14 cellular contexts compared by ENCODE assay signal in genomic region chr2:120428748-120429147, GRCh38.
DNase-seq lines count a peak whose midpoint lies in the region; ATAC-seq and TF ChIP-seq lines count a peak whose summit lies in the region.
"Had no signal": no experiment of that assay in that cellular context is flagged by ENCODE, and none has a peak within 500 bp of the region (broad histone marks: within the 10 kb centered on the region; RNA-seq: fewer than 3 reads in every experiment).

No MANE protein-coding gene starts in this region.

- ATAC-seq in Right ventricle myocardium inferior (no peak), WTC11 (peak; percentile 38), GM18873 (IDR thresholded peaks at IDR 0.05; ENCODE audit: low FRiP score, unreplicated experiment) (no peak)
- ATAC-seq: GM12878 had no signal

- TF ChIP-seq CTCF in WTC11 (IDR thresholded peaks at IDR 0.05), result no peak
- TF ChIP-seq CTCF in endodermal cell (conservative IDR thresholded peaks at IDR 0.05), result no peak
- TF ChIP-seq CTCF in spleen (IDR thresholded peaks at IDR 0.05 in 8 of 11, conservative IDR thresholded peaks at IDR 0.05 in 3 of 11), result no peak
- no peak for TF ChIP-seq CTCF in BE2C (IDR thresholded peaks at IDR 0.05; ENCODE audit: low read depth, low read length)

- no peak overlapping the region for H3K4me3 Mint-ChIP-seq in WTC11
- no peak overlapping the region for H3K4me3 Mint-ChIP-seq in endodermal cell
- H3K4me3 Mint-ChIP-seq: CD4-positive, alpha-beta memory T cell; IgD-negative memory B cell had no signal

- WGBS in endodermal cell (ENCODE audit: insufficient coverage in 1 of 2, insufficient read length in 1 of 2), 2 experiments, result 84 to 89% methylated on average over 3 to 6 of the region's 6 CpGs
- WGBS in spleen, 5 donors, result 71 to 87% (median 83%) methylated on average over 6 of the region's 6 CpGs

- no peak overlapping the region for H3K9ac ChIP-seq in endodermal cell (ENCODE audit: extremely low read depth, low read length, poor library complexity, severe bottlenecking)

- peaks cover 19% of the 10 kb centered on the region for H3K27me3 ChIP-seq in endodermal cell (ENCODE audit: control insufficient read depth, insufficient read depth, low read length, poor library complexity, severe bottlenecking)
- peaks cover 0 to 52% (median 0%) of the 10 kb centered on the region in 7 donors for H3K27me3 ChIP-seq in spleen (replicated peaks in 1 of 7)
- H3K27me3 ChIP-seq in BE2C, result no peaks in the 10 kb centered on the region

- H3K4me1 Mint-ChIP-seq in WTC11, result peaks cover 28% of the 10 kb centered on the region
- peaks cover 7% of the 10 kb centered on the region for H3K4me1 Mint-ChIP-seq in endodermal cell
- H3K4me1 Mint-ChIP-seq: CD4-positive, alpha-beta memory T cell; IgD-negative memory B cell had no signal

- H3K27ac Mint-ChIP-seq in WTC11 (no peak overlapping the region), endodermal cell (no peak overlapping the region)
- H3K27ac Mint-ChIP-seq: CD4-positive, alpha-beta memory T cell; IgD-negative memory B cell had no signal

- H3K36me3 Mint-ChIP-seq in WTC11 (no peaks in the 10 kb centered on the region), endodermal cell (ENCODE audit: low read depth) (no peaks in the 10 kb centered on the region)
- H3K36me3 Mint-ChIP-seq: CD4-positive, alpha-beta memory T cell; IgD-negative memory B cell had no signal

- H3K27me3 Mint-ChIP-seq in WTC11 (ENCODE audit: low read depth) (peaks cover 26% of the 10 kb centered on the region), endodermal cell (ENCODE audit: insufficient read depth) (peaks cover 31% of the 10 kb centered on the region)

- H3K9me3 ChIP-seq in endodermal cell (ENCODE audit: control insufficient read depth, low read length) (no peaks in the 10 kb centered on the region), spleen (no peaks in the 10 kb centered on the region), BE2C (no peaks in the 10 kb centered on the region)

- H3K27ac ChIP-seq in endodermal cell (ENCODE audit: low read depth, low read length) (no peak overlapping the region), spleen (no peak overlapping the region)

- H3K4me1 ChIP-seq in endodermal cell (ENCODE audit: control insufficient read depth, insufficient read depth, low read length) (no peaks in the 10 kb centered on the region), spleen (no peaks in the 10 kb centered on the region), BE2C (no peaks in the 10 kb centered on the region)

- DNase-seq in cardiac septum (ENCODE audit: low spot score), result peak; percentile 26
- no peak for DNase-seq in Right ventricle myocardium inferior (ENCODE audit: missing footprints)
- DNase-seq in WTC11 (ENCODE audit: low spot score), result no peak
- peak; percentile 42 for DNase-seq in endodermal cell
- peak; percentile 14 for DNase-seq in spleen
- DNase-seq in BE2C, result no peak
- DNase-seq in NCI-H2107 (lab: John Stamatoyannopoulos, UW), result no peak
- DNase-seq: 8988T; C1 segment of cervical spinal cord; CD4-positive, alpha-beta memory T cell; DMS79 had no signal

- POLR2A ChIA-PET in WTC11 (lab: Charles Lee), result no interaction called here

- H3K9me3 Mint-ChIP-seq in WTC11, result no peaks in the 10 kb centered on the region
- no peaks in the 10 kb centered on the region for H3K9me3 Mint-ChIP-seq in endodermal cell

- H3K36me3 ChIP-seq in endodermal cell (ENCODE audit: control insufficient read depth, insufficient read depth, low read length), result no peaks in the 10 kb centered on the region
- no peaks in the 10 kb centered on the region for H3K36me3 ChIP-seq in spleen
- no peaks in the 10 kb centered on the region for H3K36me3 ChIP-seq in BE2C

- no peak overlapping the region for H3K4me3 ChIP-seq in endodermal cell (ENCODE audit: low read length)
- H3K4me3 ChIP-seq in spleen, result no peak overlapping the region
- H3K4me3 ChIP-seq in BE2C (ENCODE audit: low read depth, low read length), result no peak overlapping the region
- H3K4me3 ChIP-seq: GM12878 had no signal

- CTCF ChIA-PET in WTC11 (lab: Charles Lee), result interaction anchor here (1.7 kb wide), 1 partner anchor 85 kb away, joined by 4 read pairs; no protein-coding TSS in a partner anchor

- intact Hi-C loops in cardiac septum (cut with DNase I), result no loop called here
- intact Hi-C loops in Right ventricle myocardium inferior (cut with DNase I), result no loop called here
- intact Hi-C loops in spleen (cut with DNase I; ENCODE audit: low total_unique reads), result no loop called here

- TF ChIP-seq POLR2A in spleen (IDR thresholded peaks at IDR 0.05), result no peak

TF ChIP-seq in WTC11, 78 proteins besides CTCF, POLR2A, EP300 and RAD21 (continues in another document):
- TF ChIP-seq CREB1 (CRISPR knock-in tag; IDR thresholded peaks at IDR 0.05) (no peak), NFATC4 (CRISPR knock-in tag; IDR thresholded peaks at IDR 0.05) (no peak), RELA (CRISPR knock-in tag; IDR thresholded peaks at IDR 0.05; ENCODE audit: borderline replicate concordance) (no peak), SP1 (CRISPR knock-in tag; conservative IDR thresholded peaks at IDR 0.05) (no peak), ZBTB21 (CRISPR knock-in tag; IDR thresholded peaks at IDR 0.05; ENCODE audit: borderline replicate concordance) (no peak), JUN (CRISPR knock-in tag; IDR thresholded peaks at IDR 0.05) (no peak), ZNF532 (CRISPR knock-in tag; IDR thresholded peaks at IDR 0.05; ENCODE audit: borderline replicate concordance) (no peak), ZNF396 (CRISPR knock-in tag; IDR thresholded peaks at IDR 0.05; ENCODE audit: borderline replicate concordance) (no peak)
- TF ChIP-seq, protein P1, sequence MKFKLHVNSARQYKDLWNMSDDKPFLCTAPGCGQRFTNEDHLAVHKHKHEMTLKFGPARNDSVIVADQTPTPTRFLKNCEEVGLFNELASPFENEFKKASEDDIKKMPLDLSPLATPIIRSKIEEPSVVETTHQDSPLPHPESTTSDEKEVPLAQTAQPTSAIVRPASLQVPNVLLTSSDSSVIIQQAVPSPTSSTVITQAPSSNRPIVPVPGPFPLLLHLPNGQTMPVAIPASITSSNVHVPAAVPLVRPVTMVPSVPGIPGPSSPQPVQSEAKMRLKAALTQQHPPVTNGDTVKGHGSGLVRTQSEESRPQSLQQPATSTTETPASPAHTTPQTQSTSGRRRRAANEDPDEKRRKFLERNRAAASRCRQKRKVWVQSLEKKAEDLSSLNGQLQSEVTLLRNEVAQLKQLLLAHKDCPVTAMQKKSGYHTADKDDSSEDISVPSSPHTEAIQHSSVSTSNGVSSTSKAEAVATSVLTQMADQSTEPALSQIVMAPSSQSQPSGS (CRISPR knock-in tag; IDR thresholded peaks at IDR 0.05; ENCODE audit: borderline replicate concordance, low read depth), result no peak
- TF ChIP-seq, protein P2, sequence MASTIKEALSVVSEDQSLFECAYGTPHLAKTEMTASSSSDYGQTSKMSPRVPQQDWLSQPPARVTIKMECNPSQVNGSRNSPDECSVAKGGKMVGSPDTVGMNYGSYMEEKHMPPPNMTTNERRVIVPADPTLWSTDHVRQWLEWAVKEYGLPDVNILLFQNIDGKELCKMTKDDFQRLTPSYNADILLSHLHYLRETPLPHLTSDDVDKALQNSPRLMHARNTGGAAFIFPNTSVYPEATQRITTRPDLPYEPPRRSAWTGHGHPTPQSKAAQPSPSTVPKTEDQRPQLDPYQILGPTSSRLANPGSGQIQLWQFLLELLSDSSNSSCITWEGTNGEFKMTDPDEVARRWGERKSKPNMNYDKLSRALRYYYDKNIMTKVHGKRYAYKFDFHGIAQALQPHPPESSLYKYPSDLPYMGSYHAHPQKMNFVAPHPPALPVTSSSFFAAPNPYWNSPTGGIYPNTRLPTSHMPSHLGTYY (CRISPR knock-in tag; IDR thresholded peaks at IDR 0.05), result no peak
- TF ChIP-seq, protein P3, sequence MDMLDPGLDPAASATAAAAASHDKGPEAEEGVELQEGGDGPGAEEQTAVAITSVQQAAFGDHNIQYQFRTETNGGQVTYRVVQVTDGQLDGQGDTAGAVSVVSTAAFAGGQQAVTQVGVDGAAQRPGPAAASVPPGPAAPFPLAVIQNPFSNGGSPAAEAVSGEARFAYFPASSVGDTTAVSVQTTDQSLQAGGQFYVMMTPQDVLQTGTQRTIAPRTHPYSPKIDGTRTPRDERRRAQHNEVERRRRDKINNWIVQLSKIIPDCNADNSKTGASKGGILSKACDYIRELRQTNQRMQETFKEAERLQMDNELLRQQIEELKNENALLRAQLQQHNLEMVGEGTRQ (CRISPR knock-in tag; IDR thresholded peaks at IDR 0.05), result no peak

Comparison
In these comparisons a context has a peak if more than half of its experiments do, and no peak if none do; other contexts are left out.
1. DNase-seq: peak in cardiac septum (single experiment), endodermal cell (single experiment) and spleen (single experiment); none in Right ventricle myocardium inferior (single experiment), WTC11 (single experiment), BE2C (single experiment) and NCI-H2107 (single experiment).